Comparison of ENCODE assay signal across 8 cellular contexts in the genomic region with DNA sequence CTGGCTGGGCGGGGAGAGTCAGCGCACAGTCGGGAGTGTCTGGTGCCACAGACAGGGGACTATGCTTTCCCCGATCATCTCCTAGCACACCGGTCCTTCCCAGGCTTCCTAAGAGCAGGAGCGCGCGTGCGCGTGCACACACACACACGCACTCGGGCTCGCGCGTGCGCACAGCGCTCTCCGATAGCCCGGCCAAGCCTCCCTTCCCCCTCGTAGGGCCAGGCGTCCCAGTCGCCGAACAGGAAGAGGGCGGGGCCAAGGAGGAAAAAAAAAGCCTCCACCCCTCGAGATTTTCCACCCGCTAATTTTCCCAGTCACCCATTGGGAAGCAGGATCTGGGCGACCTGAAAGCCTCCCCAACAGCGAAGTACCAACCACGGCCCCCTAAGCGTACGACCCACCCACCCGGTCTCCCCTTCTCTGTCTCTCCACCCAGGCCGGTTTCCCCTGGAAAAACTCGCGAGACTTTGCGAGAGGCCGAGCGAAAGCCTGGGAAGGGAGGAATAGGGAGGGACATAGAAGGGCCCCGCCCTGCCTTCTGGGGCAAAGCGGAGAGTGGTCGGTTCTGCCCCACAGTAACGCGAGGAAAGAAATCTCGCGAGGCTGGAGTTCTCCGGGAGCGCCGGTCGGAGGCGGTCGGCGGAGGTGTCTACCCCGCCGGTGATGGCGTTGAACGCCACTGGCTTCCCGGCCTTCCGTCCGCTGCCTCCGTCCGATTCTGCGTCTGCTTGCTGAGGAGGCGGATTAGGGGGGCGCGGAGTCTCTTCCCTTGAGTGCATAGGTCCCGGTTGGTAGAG. TPM values are rescaled to one million over a fixed set of nuclear protein-coding genes. Genes with fewer than 3 reads are reported as not detected.
DNase-seq lines count a peak whose midpoint lies in the region; ATAC-seq, FAIRE-seq and TF ChIP-seq lines count a peak whose summit lies in the region.

Gene FGFR1OP2 (plus strand): TSS at position 608 of the 797 bp plus-strand sequence. CDS start 15,689 bp downstream, outside the sequence.
A gene with protein sequence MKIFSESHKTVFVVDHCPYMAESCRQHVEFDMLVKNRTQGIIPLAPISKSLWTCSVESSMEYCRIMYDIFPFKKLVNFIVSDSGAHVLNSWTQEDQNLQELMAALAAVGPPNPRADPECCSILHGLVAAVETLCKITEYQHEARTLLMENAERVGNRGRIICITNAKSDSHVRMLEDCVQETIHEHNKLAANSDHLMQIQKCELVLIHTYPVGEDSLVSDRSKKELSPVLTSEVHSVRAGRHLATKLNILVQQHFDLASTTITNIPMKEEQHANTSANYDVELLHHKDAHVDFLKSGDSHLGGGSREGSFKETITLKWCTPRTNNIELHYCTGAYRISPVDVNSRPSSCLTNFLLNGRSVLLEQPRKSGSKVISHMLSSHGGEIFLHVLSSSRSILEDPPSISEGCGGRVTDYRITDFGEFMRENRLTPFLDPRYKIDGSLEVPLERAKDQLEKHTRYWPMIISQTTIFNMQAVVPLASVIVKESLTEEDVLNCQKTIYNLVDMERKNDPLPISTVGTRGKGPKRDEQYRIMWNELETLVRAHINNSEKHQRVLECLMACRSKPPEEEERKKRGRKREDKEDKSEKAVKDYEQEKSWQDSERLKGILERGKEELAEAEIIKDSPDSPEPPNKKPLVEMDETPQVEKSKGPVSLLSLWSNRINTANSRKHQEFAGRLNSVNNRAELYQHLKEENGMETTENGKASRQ (minus strand): TSS at position 119 of the 797 bp plus-strand sequence. CDS start 1,178 bp downstream, outside the sequence.

- H3K4me2 ChIP-seq in OCI-LY1 (ENCODE audit: low read length), result peak within 1 kb of the TSS; percentile 82

- WGBS in HUES64, result under 1% methylated on average over 66 of the region's 66 CpGs

- H3K27ac Mint-ChIP-seq in Calu3 (ENCODE audit: unreplicated experiment) (peak within 1 kb of the TSS; percentile 95), mesothelial cell of epicardium (peak within 1 kb of the TSS; percentile 100)

- peak; percentile 82 for FAIRE-seq in endometrium (lab: Jason Lieb, UNC)

- H3K4me3 Mint-ChIP-seq in Calu3 (ENCODE audit: low read depth, unreplicated experiment) (peak within 1 kb of the TSS; percentile 94), mesothelial cell of epicardium (peak within 1 kb of the TSS; percentile 95)

- H3K4me1 Mint-ChIP-seq in Calu3 (ENCODE audit: low read depth, unreplicated experiment) (peaks cover 24% of the 10 kb centered on the region), mesothelial cell of epicardium (peaks cover 37% of the 10 kb centered on the region)

- peaks cover 32% of the 10 kb centered on the region for H3K36me3 Mint-ChIP-seq in Calu3 (ENCODE audit: insufficient read depth, unreplicated experiment)
- peaks cover 2% of the 10 kb centered on the region for H3K36me3 Mint-ChIP-seq in mesothelial cell of epicardium

- peaks cover 82% of the 10 kb centered on the region for H3K79me2 ChIP-seq in OCI-LY1 (ENCODE audit: insufficient read depth, low read length)

- H3K27ac ChIP-seq in HUES64 (ENCODE audit: low read depth, low read length) (peak within 1 kb of the TSS; percentile 91), OCI-LY1 (ENCODE audit: low read depth, low read length, poor library complexity, severe bottlenecking) (peak within 1 kb of the TSS; percentile 78)

- H3K27me3 Mint-ChIP-seq in Calu3 (ENCODE audit: unreplicated experiment), result no peaks in the 10 kb centered on the region
- no peaks in the 10 kb centered on the region for H3K27me3 Mint-ChIP-seq in mesothelial cell of epicardium (ENCODE audit: low read depth)

- peak within 1 kb of the TSS; percentile 98 for H3K9ac ChIP-seq in HUES64 (ENCODE audit: low read depth, low read length)
- peak within 1 kb of the TSS; percentile 94 for H3K9ac ChIP-seq in OCI-LY1 (ENCODE audit: low read length)

- H3K27me3 ChIP-seq in HUES64 (ENCODE audit: insufficient read depth, low read length) (no peaks in the 10 kb centered on the region), OCI-LY1 (ENCODE audit: insufficient read depth, low read length) (no peaks in the 10 kb centered on the region)

- H3K4me3 ChIP-seq in HUES64 (ENCODE audit: low read length) (peak within 1 kb of the TSS; percentile 84), OCI-LY1 (ENCODE audit: low read depth, low read length, poor library complexity, severe bottlenecking) (peak within 1 kb of the TSS; percentile 90)

- H4K20me1 ChIP-seq in OCI-LY1 (ENCODE audit: insufficient read depth, low read length), result no peaks in the 10 kb centered on the region

- no peaks in the 10 kb centered on the region for H3K9me3 ChIP-seq in HUES64 (ENCODE audit: insufficient read depth, low read depth, low read length)
- H3K9me3 ChIP-seq in OCI-LY1 (ENCODE audit: low read length), result no peaks in the 10 kb centered on the region

- CTCF ChIA-PET in Calu3 (lab: Charles Lee), result interaction anchor here (0.5 kb wide), 1 partner anchor 368 kb away, joined by 3 read pairs; no protein-coding TSS in a partner anchor

- H2AFZ ChIP-seq in OCI-LY1 (ENCODE audit: low read length), result no peak within 1 kb of the TSS

- TF ChIP-seq CTCF in Calu3 (IDR thresholded peaks at IDR 0.05; ENCODE audit: unreplicated experiment) (no peak), OCI-LY1 (IDR thresholded peaks at IDR 0.05; ENCODE audit: low read length) (no peak), mesothelial cell of epicardium (IDR thresholded peaks at IDR 0.05; ENCODE audit: unreplicated experiment) (no peak)

- H3K4me1 ChIP-seq in HUES64 (ENCODE audit: insufficient read depth, low read length) (peaks cover 18% of the 10 kb centered on the region), OCI-LY1 (ENCODE audit: insufficient read depth, low read length, severe bottlenecking) (peaks cover 63% of the 10 kb centered on the region)

- no TSS peak for BruUV-seq in Calu3 (replicated peaks; lab: Mats Ljungman, UMichigan)

- peak; percentile 80 for ATAC-seq in GM21447 (IDR thresholded peaks at IDR 0.05; ENCODE audit: unreplicated experiment)

- H3K9me2 ChIP-seq in OCI-LY1 (ENCODE audit: low read depth, low read length), result no peaks in the 10 kb centered on the region

- intact Hi-C loops in Calu3 (cut with micrococcal nuclease; ENCODE audit: unreplicated experiment), result loop anchor here (5.0 kb wide), 1 partner anchor 74 kb away; the partner anchor contains the start of gene TM7SF3

- 0 out of 2 replicates have a peak, but pooled peaks cover 3% of the 10 kb centered on the region for H3F3A ChIP-seq in OCI-LY1 (ENCODE audit: insufficient read depth, low read length)

- DNase-seq in Calu3, result peak; percentile 98
- peak; percentile 97 for DNase-seq in activated CD8-positive, alpha-beta memory T cell treated with anti-CD3 and anti-CD28 coated beads, Interleukin-2, amount 50 U/mL, for 4 hours
- DNase-seq in mesothelial cell of epicardium (ENCODE audit: low spot score in 2 of 2, unreplicated experiment in 2 of 2), result peak; percentile 98
- peak; percentile 95 to 97 for DNase-seq in stimulated activated CD8-positive, alpha-beta memory T cell treated with anti-CD3 and anti-CD28 coated beads, Interleukin-15, amount 100 ng/mL, for 48 hours (ENCODE audit: low read depth in 2 of 2)

- H3K36me3 ChIP-seq in HUES64 (ENCODE audit: insufficient read depth, low read length), result peaks cover 20% of the 10 kb centered on the region
- peaks cover 29% of the 10 kb centered on the region for H3K36me3 ChIP-seq in OCI-LY1 (ENCODE audit: insufficient read depth, low read length)

- no peaks in the 10 kb centered on the region for H3K9me3 Mint-ChIP-seq in Calu3 (ENCODE audit: low read depth, unreplicated experiment)
- H3K9me3 Mint-ChIP-seq in mesothelial cell of epicardium, result no peaks in the 10 kb centered on the region

RNA-seq across cellular contexts. Expression of gene FGFR1OP2, which starts in this region (rescaled TPM):
- 33.7 and 37.5 TPM in 2 replicates for total RNA-seq in Calu3 (2022)
- 23.2 TPM for polyA plus RNA-seq in HUES64 (2013, experiment 1 of 2)
- polyA plus RNA-seq in HUES64 (2013, experiment 2 of 2), result 26.6 TPM
- total RNA-seq in mesothelial cell of epicardium, result 52.6 to 56.9 TPM (median 53.8 TPM) in 3 replicates

RNA-seq across cellular contexts. Expression of the second gene that starts in this region (rescaled TPM):
- total RNA-seq in Calu3 (2022) (35.0 and 36.3 TPM in 2 replicates), mesothelial cell of epicardium (23.3 to 26.1 TPM (median 25.5 TPM) in 3 replicates)
- polyA plus RNA-seq in HUES64 (2013, experiment 1 of 2), result 39.7 TPM
- polyA plus RNA-seq in HUES64 (2013, experiment 2 of 2), result 41.3 TPM

Comparison
In these comparisons a context has a peak if more than half of its experiments do, and no peak if none do; other contexts are left out.
1. Peak in every context shown above with its lines: DNase-seq, ATAC-seq, H3K4me3 ChIP-seq and H3K27ac ChIP-seq.